14 cellular contexts compared by ENCODE assay signal in genomic region chr19:41994994-41995958, GRCh38. TPM values are rescaled to one million over a fixed set of nuclear protein-coding genes. Genes with fewer than 3 reads are reported as not detected.
DNase-seq lines count a peak whose midpoint lies in the region; ATAC-seq and TF ChIP-seq lines count a peak whose summit lies in the region.
"Had no signal": no experiment of that assay in that cellular context is flagged by ENCODE, and none has a peak within 500 bp of the region (broad histone marks: within the 10 kb centered on the region; RNA-seq: fewer than 3 reads in every experiment).

No MANE protein-coding gene starts in this region.

- H3K9me3 Mint-ChIP-seq in stimulated activated naive CD8-positive, alpha-beta T cell treated with anti-CD3 and anti-CD28 coated beads, Interleukin-15, Interleukin-2, amounts not matched to agents 100 ng/mL and 50 ng/mL, for 24 hours: no peaks in the 10 kb centered on the region
- no peaks in the 10 kb centered on the region for H3K9me3 Mint-ChIP-seq in stimulated activated naive CD8-positive, alpha-beta T cell treated with anti-CD3 and anti-CD28 coated beads, Interleukin-15, amount 100 ng/mL, for 72 hours
- no peaks in the 10 kb centered on the region for H3K9me3 Mint-ChIP-seq in activated naive CD8-positive, alpha-beta T cell treated with anti-CD3 and anti-CD28 coated beads for 36 hours
- H3K9me3 Mint-ChIP-seq in naive thymus-derived CD4-positive, alpha-beta T cell: peaks cover 0 to 9% (median 0%) of the 10 kb centered on the region in 11 donors

- no peak for ATAC-seq in stimulated activated naive CD8-positive, alpha-beta T cell treated with anti-CD3 and anti-CD28 coated beads, Interleukin-15, amount 100 ng/mL, for 72 hours
- no peak for ATAC-seq in naive thymus-derived CD4-positive, alpha-beta T cell
- ATAC-seq in HG03354 (IDR thresholded peaks at IDR 0.05; ENCODE audit: poor library complexity, severe bottlenecking, unreplicated experiment) (no peak), left lobe of liver (no peak), GM19324 (IDR thresholded peaks at IDR 0.05; ENCODE audit: low FRiP score, unreplicated experiment) (no peak)
- ATAC-seq: HepG2, upper lobe of right lung had no signal

- no TSS peak for BruUV-seq in mammary epithelial cell (replicated peaks; lab: Mats Ljungman, UMichigan)

- H3K36me3 Mint-ChIP-seq in stimulated activated naive CD8-positive, alpha-beta T cell treated with anti-CD3 and anti-CD28 coated beads, Interleukin-15, Interleukin-2, amounts not matched to agents 100 ng/mL and 50 ng/mL, for 24 hours (ENCODE audit: low read depth): no peaks in the 10 kb centered on the region
- no peaks in the 10 kb centered on the region for H3K36me3 Mint-ChIP-seq in activated naive CD8-positive, alpha-beta T cell treated with anti-CD3 and anti-CD28 coated beads for 36 hours
- H3K36me3 Mint-ChIP-seq in naive thymus-derived CD4-positive, alpha-beta T cell: peaks cover 0 to 21% (median 0%) of the 10 kb centered on the region in 5 donors

- no peaks in the 10 kb centered on the region for H3K36me3 ChIP-seq in naive thymus-derived CD4-positive, alpha-beta T cell (ENCODE audit: control insufficient read depth in 2 of 3, insufficient read depth in 3 of 3, low read length in 3 of 3)
- no peaks in the 10 kb centered on the region for H3K36me3 ChIP-seq in mammary epithelial cell (ENCODE audit: insufficient read depth, low read length)
- H3K36me3 ChIP-seq: SJCRH30, upper lobe of right lung had no signal

- DNase-seq in stimulated activated naive CD8-positive, alpha-beta T cell treated with anti-CD3 and anti-CD28 coated beads, Interleukin-15, amount 100 ng/mL, for 72 hours: no peak
- DNase-seq in activated naive CD8-positive, alpha-beta T cell treated with anti-CD3 and anti-CD28 coated beads for 36 hours: no peak
- DNase-seq in naive thymus-derived CD4-positive, alpha-beta T cell: no peak
- DNase-seq in mammary epithelial cell (no peak), left lobe of liver (ENCODE audit: low spot score) (no peak)
- DNase-seq: effector CD4-positive, alpha-beta T cell; psoas muscle; upper lobe of right lung had no signal

- H3K9ac ChIP-seq in mammary epithelial cell (ENCODE audit: insufficient read depth, low read length): no peak overlapping the region

- H3K4me2 ChIP-seq in mammary epithelial cell (ENCODE audit: insufficient read depth, low read depth, low read length): no peak overlapping the region

- TF ChIP-seq CTCF in mammary epithelial cell (conservative IDR thresholded peaks at IDR 0.05 in 1 of 2, IDR thresholded peaks at IDR 0.05 in 1 of 2; ENCODE audit: extremely low read depth in 1 of 2, insufficient read depth in 1 of 2, low read depth in 1 of 2, low read length in 2 of 2): no peak

- H3K4me3 ChIP-seq in naive thymus-derived CD4-positive, alpha-beta T cell (ENCODE audit: low read length): no peak overlapping the region
- H3K4me3 ChIP-seq in mammary epithelial cell (replicated peaks in 1 of 3; ENCODE audit: insufficient read depth in 1 of 3, low read depth in 2 of 3, low read length in 3 of 3): no peak overlapping the region

- H3K27ac Mint-ChIP-seq in stimulated activated naive CD8-positive, alpha-beta T cell treated with anti-CD3 and anti-CD28 coated beads, Interleukin-15, Interleukin-2, amounts not matched to agents 100 ng/mL and 50 ng/mL, for 24 hours: no peak overlapping the region
- no peak overlapping the region for H3K27ac Mint-ChIP-seq in stimulated activated naive CD8-positive, alpha-beta T cell treated with anti-CD3 and anti-CD28 coated beads, Interleukin-15, amount 100 ng/mL, for 72 hours
- H3K27ac Mint-ChIP-seq in activated naive CD8-positive, alpha-beta T cell treated with anti-CD3 and anti-CD28 coated beads for 36 hours: no peak overlapping the region
- H3K27ac Mint-ChIP-seq in naive thymus-derived CD4-positive, alpha-beta T cell: peak overlapping the region in 2 of 9 donors; percentile 3 to 48

- peaks cover 6 to 12% of the 10 kb centered on the region in 2 donors for H3K4me1 ChIP-seq in naive thymus-derived CD4-positive, alpha-beta T cell (ENCODE audit: control insufficient read depth in 2 of 2, insufficient read depth in 2 of 2, low read length in 2 of 2)
- H3K4me1 ChIP-seq in mammary epithelial cell (ENCODE audit: insufficient read depth, low read length): peaks cover 6% of the 10 kb centered on the region
- H3K4me1 ChIP-seq: psoas muscle had no signal

- peak overlapping the region; percentile 5 for H3K4me3 Mint-ChIP-seq in stimulated activated naive CD8-positive, alpha-beta T cell treated with anti-CD3 and anti-CD28 coated beads, Interleukin-15, Interleukin-2, amounts not matched to agents 100 ng/mL and 50 ng/mL, for 24 hours
- H3K4me3 Mint-ChIP-seq in stimulated activated naive CD8-positive, alpha-beta T cell treated with anti-CD3 and anti-CD28 coated beads, Interleukin-15, amount 100 ng/mL, for 72 hours: peak overlapping the region in 1 of 2 donors; percentile 4
- peak overlapping the region; percentile 7 for H3K4me3 Mint-ChIP-seq in activated naive CD8-positive, alpha-beta T cell treated with anti-CD3 and anti-CD28 coated beads for 36 hours
- H3K4me3 Mint-ChIP-seq in naive thymus-derived CD4-positive, alpha-beta T cell: peak overlapping the region; percentile 2 to 79 (median 68)

- H3K27me3 Mint-ChIP-seq in stimulated activated naive CD8-positive, alpha-beta T cell treated with anti-CD3 and anti-CD28 coated beads, Interleukin-15, Interleukin-2, amounts not matched to agents 100 ng/mL and 50 ng/mL, for 24 hours: peaks cover 47% of the 10 kb centered on the region
- H3K27me3 Mint-ChIP-seq in stimulated activated naive CD8-positive, alpha-beta T cell treated with anti-CD3 and anti-CD28 coated beads, Interleukin-15, amount 100 ng/mL, for 72 hours: peaks cover 52% of the 10 kb centered on the region
- peaks cover 51% of the 10 kb centered on the region for H3K27me3 Mint-ChIP-seq in activated naive CD8-positive, alpha-beta T cell treated with anti-CD3 and anti-CD28 coated beads for 36 hours
- peaks cover 45 to 59% (median 47%) of the 10 kb centered on the region in 5 donors for H3K27me3 Mint-ChIP-seq in naive thymus-derived CD4-positive, alpha-beta T cell

- H3K4me1 Mint-ChIP-seq in stimulated activated naive CD8-positive, alpha-beta T cell treated with anti-CD3 and anti-CD28 coated beads, Interleukin-15, Interleukin-2, amounts not matched to agents 100 ng/mL and 50 ng/mL, for 24 hours (ENCODE audit: low read depth): peaks cover 29% of the 10 kb centered on the region
- H3K4me1 Mint-ChIP-seq in stimulated activated naive CD8-positive, alpha-beta T cell treated with anti-CD3 and anti-CD28 coated beads, Interleukin-15, amount 100 ng/mL, for 72 hours: peaks cover 31% of the 10 kb centered on the region
- peaks cover 17% of the 10 kb centered on the region for H3K4me1 Mint-ChIP-seq in activated naive CD8-positive, alpha-beta T cell treated with anti-CD3 and anti-CD28 coated beads for 36 hours
- H3K4me1 Mint-ChIP-seq in naive thymus-derived CD4-positive, alpha-beta T cell: peaks cover 21 to 50% (median 44%) of the 10 kb centered on the region in 7 donors

- dilution Hi-C loops in mammary epithelial cell (cut with HindIII; ENCODE audit: low sequenced_read_pairs): no loop called here

- H3K9me3 ChIP-seq in naive thymus-derived CD4-positive, alpha-beta T cell (ENCODE audit: control insufficient read depth in 2 of 3, low read length in 3 of 3): no peaks in the 10 kb centered on the region
- no peaks in the 10 kb centered on the region for H3K9me3 ChIP-seq in mammary epithelial cell (replicated peaks; ENCODE audit: insufficient read depth, low read length)
- H3K9me3 ChIP-seq: psoas muscle, SJCRH30, upper lobe of right lung had no signal

- WGBS in mammary epithelial cell (ENCODE audit: low coverage, missing lambda C conversion rate): 80% methylated on average over 19 of the region's 19 CpGs

- H2AFZ ChIP-seq in mammary epithelial cell (ENCODE audit: low read depth, low read length): no peak overlapping the region

- POLR2A ChIA-PET in naive thymus-derived CD4-positive, alpha-beta T cell (lab: Charles Lee): no interaction called here

- H3K27ac ChIP-seq in naive thymus-derived CD4-positive, alpha-beta T cell (ENCODE audit: low read depth, low read length): no peak overlapping the region
- H3K27ac ChIP-seq in mammary epithelial cell (ENCODE audit: insufficient read depth, low read depth, low read length): no peak overlapping the region
- H3K27ac ChIP-seq: psoas muscle, SJCRH30, upper lobe of right lung had no signal

- in situ Hi-C loops in mammary epithelial cell (cut with MboI; ENCODE audit: low sequenced_read_pairs in 2 of 2): no loop called here

- H3K27me3 ChIP-seq in naive thymus-derived CD4-positive, alpha-beta T cell (ENCODE audit: control insufficient read depth in 2 of 2, insufficient read depth in 2 of 2, low read length in 2 of 2): peaks cover 3 to 16% of the 10 kb centered on the region in 2 donors
- peaks cover 7% of the 10 kb centered on the region for H3K27me3 ChIP-seq in mammary epithelial cell (ENCODE audit: insufficient read depth, low read length)
- H3K27me3 ChIP-seq: SJCRH30 had no signal

- CTCF ChIA-PET in naive thymus-derived CD4-positive, alpha-beta T cell (lab: Charles Lee): interaction anchor here (0.7 kb wide), 1 partner anchor 40 kb away, joined by 3 read pairs; no protein-coding TSS in a partner anchor
- CTCF ChIA-PET in mammary epithelial cell (lab: Charles Lee; ENCODE audit: low non-redundant PET): no interaction called here

- no peaks in the 10 kb centered on the region for H4K20me1 ChIP-seq in mammary epithelial cell (ENCODE audit: insufficient read depth, low read length)

- intact Hi-C loops in naive thymus-derived CD4-positive, alpha-beta T cell (cut with micrococcal nuclease): loop anchor here (1.0 to 5.0 kb wide), 3 partner anchors 36 to 80 kb away; partner anchors contain the start of gene RABAC1 (in 2 of the 2)
- intact Hi-C loops in mammary epithelial cell (cut with micrococcal nuclease): no loop called here

- H3K79me2 ChIP-seq in mammary epithelial cell (ENCODE audit: insufficient read depth, low read length): no peaks in the 10 kb centered on the region

RNA-seq across cellular contexts. Expression of gene ATP1A3, which starts 1.2 kb away (rescaled TPM):
- 1 to 10 TPM; 4.3 to 4.8 TPM for total RNA-seq in activated naive CD8-positive, alpha-beta T cell treated with anti-CD3 and anti-CD28 coated beads for 36 hours
- total RNA-seq in naive thymus-derived CD4-positive, alpha-beta T cell: 1 to 10 TPM; 1.3 to 5.0 (median 2.9) TPM
- 1 to 10 TPM in 1 of 2 donors, under 1 TPM in 1; 0.54 to 2.7 TPM for polyA plus RNA-seq in naive thymus-derived CD4-positive, alpha-beta T cell
- under 1 TPM in 1 of 2 donors, not detected in 1; 0.87 TPM for total RNA-seq in mammary epithelial cell
- polyA plus RNA-seq in mammary epithelial cell: 0.08 TPM
- polyA minus RNA-seq in mammary epithelial cell: not detected
- total RNA-seq in left lobe of liver: 0.10 TPM
- total RNA-seq: mesenteric fat pad, upper lobe of right lung had no signal

RNA-seq across cellular contexts. Expression of gene RABAC1, which starts 36.2 kb away (rescaled TPM):
- 10 to 100 TPM; 46.9 to 50.7 TPM for total RNA-seq in activated naive CD8-positive, alpha-beta T cell treated with anti-CD3 and anti-CD28 coated beads for 36 hours
- 10 to 100 TPM; 70.4 to 90.9 (median 78.1) TPM for total RNA-seq in naive thymus-derived CD4-positive, alpha-beta T cell
- 100 to 1,000 TPM; 171 to 187 TPM for polyA plus RNA-seq in naive thymus-derived CD4-positive, alpha-beta T cell
- total RNA-seq in mammary epithelial cell (100 to 1,000 TPM in 1 of 2 donors, 10 to 100 TPM in 1; 74.8 to 154 TPM), left lobe of liver (106 TPM)
- 154 TPM for polyA plus RNA-seq in mammary epithelial cell
- polyA minus RNA-seq in mammary epithelial cell: 102 TPM
